18 cellular contexts compared by ENCODE assay signal in genomic region chr22:35424761-35425160, GRCh38. TPM values are rescaled to one million over a fixed set of nuclear protein-coding genes. Genes with fewer than 3 reads are reported as not detected.
A peak's percentile ranks its signal among the peaks of the same experiment; 100 is the strongest.
DNase-seq lines count a peak whose midpoint lies in the region; ATAC-seq and TF ChIP-seq lines count a peak whose summit lies in the region.
"Had no signal": no experiment of that assay in that cellular context is flagged by ENCODE, and none has a peak within 500 bp of the region (broad histone marks: within the 10 kb centered on the region; RNA-seq: fewer than 3 reads in every experiment).

No MANE protein-coding gene starts in this region.

- peaks cover 2% of the 10 kb centered on the region for H3K4me1 Mint-ChIP-seq in T-helper 1 cell treated with Interleukin-12 subunit alpha and Interleukin-12 subunit beta and Interleukin-4 antibody, amounts not matched to agents 30 μg/mL and 1 μg/mL, for 36 hours (ENCODE audit: low read depth)
- H3K4me1 Mint-ChIP-seq in WTC11 (peaks cover 26% of the 10 kb centered on the region), nephron progenitor cell (peaks cover 36% of the 10 kb centered on the region)

- POLR2A ChIA-PET in WTC11 (lab: Charles Lee): no interaction called here

- no peak for TF ChIP-seq CTCF in WTC11 (IDR thresholded peaks at IDR 0.05)
- TF ChIP-seq CTCF in nephron progenitor cell (IDR thresholded peaks at IDR 0.05): no peak
- no peak for TF ChIP-seq CTCF in testis (IDR thresholded peaks at IDR 0.05)

- H3K27me3 ChIP-seq in testis: no peaks in the 10 kb centered on the region

- intact Hi-C loops in testis (cut with DNase I; ENCODE audit: low total_unique reads): loop anchor here (10.0 kb wide), 1 partner anchor 160 kb away; no protein-coding TSS in a partner anchor

- peak overlapping the region in 1 of 2 donors; percentile 35 for H3K4me3 ChIP-seq in testis

- no peaks in the 10 kb centered on the region for H3K36me3 ChIP-seq in testis (ENCODE audit: low read depth, missing control alignments)

- no peak overlapping the region for H3K4me3 Mint-ChIP-seq in T-helper 1 cell treated with Interleukin-12 subunit alpha and Interleukin-12 subunit beta and Interleukin-4 antibody, amounts not matched to agents 30 μg/mL and 1 μg/mL, for 36 hours
- H3K4me3 Mint-ChIP-seq in WTC11 (no peak overlapping the region), nephron progenitor cell (peak overlapping the region; percentile 29)
- H3K4me3 Mint-ChIP-seq: B cell; CD4-positive, CD25-positive, alpha-beta regulatory T cell; HFFc6 had no signal

- H3K36me3 Mint-ChIP-seq in T-helper 1 cell treated with Interleukin-12 subunit alpha and Interleukin-12 subunit beta and Interleukin-4 antibody, amounts not matched to agents 30 μg/mL and 1 μg/mL, for 36 hours (ENCODE audit: low read depth): peaks cover 31% of the 10 kb centered on the region
- peaks cover 60% of the 10 kb centered on the region for H3K36me3 Mint-ChIP-seq in WTC11
- H3K36me3 Mint-ChIP-seq in nephron progenitor cell (ENCODE audit: low read depth): peaks cover 32% of the 10 kb centered on the region

- CTCF ChIA-PET in WTC11 (lab: Charles Lee): interaction anchor here (2.2 kb wide), 1 partner anchor 74 kb away, joined by 6 read pairs; no protein-coding TSS in a partner anchor

- no peaks in the 10 kb centered on the region for H3K9me3 ChIP-seq in testis

- H3K9me3 Mint-ChIP-seq in T-helper 1 cell treated with Interleukin-12 subunit alpha and Interleukin-12 subunit beta and Interleukin-4 antibody, amounts not matched to agents 30 μg/mL and 1 μg/mL, for 36 hours: no peaks in the 10 kb centered on the region
- H3K9me3 Mint-ChIP-seq in WTC11: no peaks in the 10 kb centered on the region
- no peaks in the 10 kb centered on the region for H3K9me3 Mint-ChIP-seq in nephron progenitor cell
- H3K9me3 Mint-ChIP-seq: CD4-positive, CD25-positive, alpha-beta regulatory T cell; HFFc6 had no signal

- peaks cover 11% of the 10 kb centered on the region for H3K4me1 ChIP-seq in testis

- WGBS in testis, 2 donors: 18 to 38% methylated on average over 6 to 7 of the region's 7 CpGs

- ATAC-seq in WTC11 (no peak), GM18502 (IDR thresholded peaks at IDR 0.05; ENCODE audit: poor library complexity, unreplicated experiment) (no peak)
- ATAC-seq: HepG2 had no signal

- DNase-seq in T-helper 1 cell (no peak), WTC11 (ENCODE audit: low spot score) (no peak), nephron progenitor cell (no peak), testis (peak; percentile 48), amygdala (lab: John Stamatoyannopoulos, UW) (no peak)
- DNase-seq in stimulated activated CD4-positive, alpha-beta T cell treated with anti-CD3 and anti-CD28 coated beads, Interleukin-12 subunit alpha, Interleukin-12 subunit beta, amount 100 ng/mL, for 4 hours: no peak
- DNase-seq: CD4-positive, CD25-positive, alpha-beta regulatory T cell; HFFc6; NCI-H1436 treated with DMSO at 0.1 percent for 48 hours; NCI-H2029 treated with DMSO at 0.1 percent for 48 hours; NCI-H2171 treated with DMSO at 0.1 percent for 48 hours; NCI-H446 treated with DMSO at 0.1 percent for 48 hours had no signal

- H3K27me3 Mint-ChIP-seq in T-helper 1 cell treated with Interleukin-12 subunit alpha and Interleukin-12 subunit beta and Interleukin-4 antibody, amounts not matched to agents 30 μg/mL and 1 μg/mL, for 36 hours (ENCODE audit: low read depth): no peaks in the 10 kb centered on the region
- no peaks in the 10 kb centered on the region for H3K27me3 Mint-ChIP-seq in WTC11 (ENCODE audit: low read depth)
- H3K27me3 Mint-ChIP-seq in nephron progenitor cell (ENCODE audit: low read depth, poor library complexity): no peaks in the 10 kb centered on the region
- H3K27me3 Mint-ChIP-seq: B cell; CD4-positive, CD25-positive, alpha-beta regulatory T cell had no signal

- H3K27ac ChIP-seq in testis: no peak overlapping the region
- H3K27ac ChIP-seq: 22Rv1, KMS-11 had no signal

- peak overlapping the region; percentile 29 for H3K27ac Mint-ChIP-seq in T-helper 1 cell treated with Interleukin-12 subunit alpha and Interleukin-12 subunit beta and Interleukin-4 antibody, amounts not matched to agents 30 μg/mL and 1 μg/mL, for 36 hours
- H3K27ac Mint-ChIP-seq in WTC11 (peak overlapping the region; percentile 51), nephron progenitor cell (peak overlapping the region; percentile 94)
- H3K27ac Mint-ChIP-seq: B cell had no signal

- TF ChIP-seq POLR2A in testis (IDR thresholded peaks at IDR 0.05): no peak

TF ChIP-seq in WTC11, 78 proteins besides CTCF, POLR2A, EP300 and RAD21:
- TF ChIP-seq NR3C1 (CRISPR knock-in tag; conservative IDR thresholded peaks at IDR 0.05; ENCODE audit: low read depth) (no peak), FOXJ3 (CRISPR knock-in tag; IDR thresholded peaks at IDR 0.05; ENCODE audit: borderline replicate concordance) (no peak), CREM (CRISPR knock-in tag; IDR thresholded peaks at IDR 0.05) (no peak), JUN (CRISPR knock-in tag; IDR thresholded peaks at IDR 0.05) (no peak), IRF1 (CRISPR knock-in tag; IDR thresholded peaks at IDR 0.05) (no peak), ZNF396 (CRISPR knock-in tag; IDR thresholded peaks at IDR 0.05; ENCODE audit: borderline replicate concordance) (no peak), TP53 (CRISPR knock-in tag; IDR thresholded peaks at IDR 0.05) (no peak), PRDM15 (CRISPR knock-in tag; IDR thresholded peaks at IDR 0.05) (no peak), TCF7 (CRISPR knock-in tag; IDR thresholded peaks at IDR 0.05; ENCODE audit: low read depth) (no peak), ATF2 (CRISPR knock-in tag; IDR thresholded peaks at IDR 0.05; ENCODE audit: borderline replicate concordance, low read depth) (no peak), IRF2 (CRISPR knock-in tag; IDR thresholded peaks at IDR 0.05; ENCODE audit: borderline replicate concordance, low read depth) (no peak)
TF ChIP-seq in WTC11: peak in this region for 0.

RNA-seq across cellular contexts. Expression of gene MCM5, which starts 24.8 kb away (rescaled TPM):
- 229 to 261 TPM (median 229 TPM) in 3 replicates for total RNA-seq in WTC11 (2021)
- total RNA-seq in testis: 10 to 100 TPM; 34.3 to 49.6 TPM
- polyA plus RNA-seq in testis (ENCODE audit: insufficient read depth, low read depth, low replicate concordance): 42.1 TPM

RNA-seq across cellular contexts. Expression of gene HMOX1, which starts 43.9 kb away (rescaled TPM):
- 11.1 to 12.1 TPM (median 11.1 TPM) in 3 replicates for total RNA-seq in WTC11 (2021)
- 10 to 100 TPM; 22.0 to 35.2 TPM for total RNA-seq in testis
- 37.8 TPM for polyA plus RNA-seq in testis (ENCODE audit: insufficient read depth, low read depth, low replicate concordance)
- total RNA-seq: CD4-positive, CD25-positive, alpha-beta regulatory T cell had no signal

Comparison
In these comparisons a context has a peak if more than half of its experiments do, and no peak if none do; other contexts are left out.
1. H3K27ac Mint-ChIP-seq: peak in every context shown above with its lines; median percentile 94 in nephron progenitor cell; 51 in WTC11; 29 in T-helper 1 cell treated with Interleukin-12 subunit alpha and Interleukin-12 subunit beta and Interleukin-4 antibody, amounts not matched to agents 30 μg/mL and 1 μg/mL, for 36 hours.